Comparison of ENCODE assay signal across 9 cellular contexts in the genomic region with DNA sequence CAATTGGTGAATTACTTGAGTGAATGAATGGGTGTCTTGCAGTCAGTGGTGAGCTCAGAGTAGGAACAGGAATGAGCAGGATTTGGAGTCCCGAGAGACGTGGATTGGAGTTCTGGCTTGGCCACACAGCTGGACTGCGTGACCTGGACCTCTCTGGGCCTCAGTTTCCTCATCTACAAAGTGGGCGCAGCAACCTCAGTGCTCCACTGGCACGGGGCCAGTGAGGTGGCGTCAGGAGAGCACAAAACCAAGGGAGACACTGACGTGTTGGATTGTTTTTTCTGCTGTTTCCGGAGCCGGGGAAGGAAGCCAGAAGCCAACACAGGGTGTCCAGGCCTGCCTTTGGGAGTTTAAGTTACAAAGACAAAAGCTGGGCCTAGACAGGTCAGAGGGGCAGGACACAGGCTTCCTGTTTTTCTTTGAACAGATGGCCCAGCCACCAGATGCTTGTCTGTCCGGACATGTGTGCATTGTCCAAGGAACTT. TPM values are rescaled to one million over a fixed set of nuclear protein-coding genes. Genes with fewer than 3 reads are reported as not detected.
DNase-seq lines count a peak whose midpoint lies in the region; ATAC-seq, FAIRE-seq and TF ChIP-seq lines count a peak whose summit lies in the region.
"Had no signal": no experiment of that assay in that cellular context is flagged by ENCODE, and none has a peak within 500 bp of the region (broad histone marks: within the 10 kb centered on the region; RNA-seq: fewer than 3 reads in every experiment).

No MANE protein-coding gene starts in this region.

- peaks cover 61% of the 10 kb centered on the region for H3K4me1 ChIP-seq in HepG2 (ENCODE audit: insufficient read depth, low read length)
- H3K4me1 ChIP-seq in tibial nerve = peaks cover 0 to 10% (median 0%) of the 10 kb centered on the region in 4 donors

- intact Hi-C loops in HepG2 (cut with micrococcal nuclease; ENCODE audit: unreplicated experiment) = no loop called here

- H3K79me2 ChIP-seq in HepG2 (ENCODE audit: insufficient read depth, low read length) = no peaks in the 10 kb centered on the region

- POLR2A ChIA-PET in HepG2 (lab: Yijun Ruan, JAX) = interaction anchor here (0.8 kb wide), 1 partner anchor 25 kb away, joined by 3 read pairs; no protein-coding TSS in a partner anchor

- no peaks in the 10 kb centered on the region for H3K36me3 ChIP-seq in HepG2 (replicated peaks in 1 of 2; ENCODE audit: control insufficient read depth in 1 of 2, insufficient read depth in 2 of 2, low read length in 2 of 2)
- H3K36me3 ChIP-seq in tibial nerve = no peaks in the 10 kb centered on the region
- no peaks in the 10 kb centered on the region for H3K36me3 ChIP-seq in H7 (replicated peaks; ENCODE audit: control insufficient read depth, insufficient read depth, low read length)

- no peak for FAIRE-seq in HepG2 (lab: Jason Lieb, UNC)

- TF ChIP-seq CTCF in NB4 (IDR thresholded peaks at IDR 0.05; ENCODE audit: low read depth, low read length) (no peak), choroid plexus epithelial cell (conservative IDR thresholded peaks at IDR 0.05; ENCODE audit: low read depth, low read length) (no peak), HepG2 (CRISPR knock-in tag; IDR thresholded peaks at IDR 0.05) (no peak), tibial nerve (IDR thresholded peaks at IDR 0.05) (no peak)

- H3K27me3 ChIP-seq in HepG2 (ENCODE audit: control insufficient read depth in 1 of 2, insufficient read depth in 2 of 2, low read length in 2 of 2) (peaks cover 0 to 2% of the 10 kb centered on the region in 2 experiments; a peak in 1 of 5 replicates), tibial nerve (no peaks in the 10 kb centered on the region), H7 (ENCODE audit: control insufficient read depth, insufficient read depth, low read length) (no peaks in the 10 kb centered on the region)

- no TSS peak for BruUV-seq in HepG2 (replicated peaks; lab: Mats Ljungman, UMichigan)

- H3K4me3 ChIP-seq in NB4 (ENCODE audit: low read depth, low read length) (no peak overlapping the region), choroid plexus epithelial cell (ENCODE audit: low read depth, low read length) (no peak overlapping the region), HepG2 (replicated peaks in 1 of 3; ENCODE audit: insufficient read depth in 1 of 3, low read depth in 2 of 3, low read length in 3 of 3) (no peak overlapping the region), tibial nerve (no peak overlapping the region), H7 (ENCODE audit: insufficient read depth, low read depth, low read length) (no peak overlapping the region)

- TF ChIP-seq EP300 in HepG2 (IDR thresholded peaks at IDR 0.05; ENCODE audit: low read depth in 2 of 2, low read length in 2 of 2) = no peak
- TF ChIP-seq EP300 in HepG2 (CRISPR knock-in tag; IDR thresholded peaks at IDR 0.05; ENCODE audit: borderline replicate concordance) = no peak
- TF ChIP-seq EP300 in tibial nerve (IDR thresholded peaks at IDR 0.05) = peak; percentile 23 to 86

- in situ Hi-C loops in HepG2 (cut with HindIII; ENCODE audit: extremely low pct_ligation_motif_present, low pct_unique_long_range_greater_than_20kb) = no loop called here

- H4K20me1 ChIP-seq in HepG2 (ENCODE audit: insufficient read depth, low read length) = no peaks in the 10 kb centered on the region

- no peak for TF ChIP-seq RAD21 in HepG2 (CRISPR knock-in tag; IDR thresholded peaks at IDR 0.05)

- WGBS in HepG2 (ENCODE audit: low lambda C conversion rate) = 24% methylated on average over 10 of the region's 10 CpGs
- WGBS in tibial nerve, 2 donors = 32 to 44% methylated on average over 10 of the region's 10 CpGs

- no peak overlapping the region for H3K27ac ChIP-seq in HepG2 (ENCODE audit: extremely low read length, insufficient read depth, low read length)
- H3K27ac ChIP-seq in tibial nerve = peak overlapping the region in 2 of 4 donors; percentile 3 to 48

- TF ChIP-seq POLR2A in NB4 (IDR thresholded peaks at IDR 0.05; ENCODE audit: extremely low read depth, insufficient read length) (no peak), HepG2 (IDR thresholded peaks at IDR 0.05; ENCODE audit: insufficient read depth in 1 of 2, low read depth in 2 of 2, low read length in 2 of 2) (no peak), tibial nerve (IDR thresholded peaks at IDR 0.05) (no peak)

- H3K4me2 ChIP-seq in HepG2 (ENCODE audit: low read depth, low read length) = peak overlapping the region; percentile 57

- no peaks in the 10 kb centered on the region for H3K9me3 ChIP-seq in HepG2 (ENCODE audit: low read length)
- H3K9me3 ChIP-seq in tibial nerve = no peaks in the 10 kb centered on the region

- ATAC-seq in HepG2 = no peak
- no peak for ATAC-seq in GM18861 (IDR thresholded peaks at IDR 0.05; ENCODE audit: unreplicated experiment)
- no peak for ATAC-seq in GM19035 (IDR thresholded peaks at IDR 0.05; ENCODE audit: unreplicated experiment)
- ATAC-seq in GM21825 (IDR thresholded peaks at IDR 0.05; ENCODE audit: unreplicated experiment) = no peak

- peak overlapping the region; percentile 28; the same call in 1 of the 2 replicates for H3K9ac ChIP-seq in HepG2 (ENCODE audit: insufficient read depth, low read depth, low read length)

- H2AFZ ChIP-seq in HepG2 (ENCODE audit: low read length) = no peak overlapping the region

- CTCF ChIA-PET in HepG2 (lab: Yijun Ruan, JAX; ENCODE audit: low intra/inter-chr PET ratio, low total read pairs) = no interaction called here

- DNase-seq in NB4 (ENCODE audit: low read depth) (peak; percentile 47), choroid plexus epithelial cell (ENCODE audit: low read depth) (peak; percentile 91), HepG2 (ENCODE audit: low spot score) (peak; percentile 60), tibial nerve (ENCODE audit: low spot score in 2 of 2) (peak; percentile 41 to 57), H7 (no peak)

RNA-seq across cellular contexts. Expression of gene DOCK6, which starts 6.5 kb away (rescaled TPM):
- total RNA-seq in HepG2 (2016; rRNA removed; fragmentation: Illumina TruSeq; extraction: Trizol) (4.1 and 5.4 TPM in 2 replicates), tibial nerve (10 to 100 TPM; 37.5 to 92.7 (median 49.2) TPM)
- 4.1 and 5.4 TPM in 2 replicates for total RNA-seq in HepG2 (2016; cell fraction: cytosol; rRNA removed; fragmentation: Illumina TruSeq; extraction: Trizol; ENCODE audit: low read depth)
- total RNA-seq in HepG2 (2016; cell fraction: insoluble cytoplasmic fraction; rRNA removed; fragmentation: Illumina TruSeq; extraction: Trizol) = 3.1 and 3.4 TPM in 2 replicates
- total RNA-seq in HepG2 (2016; cell fraction: membrane; rRNA removed; fragmentation: Illumina TruSeq; extraction: Trizol) = 3.4 and 4.4 TPM in 2 replicates
- total RNA-seq in HepG2 (2016; cell fraction: nucleus; rRNA removed; fragmentation: Illumina TruSeq; extraction: Trizol) = 5.8 and 8.9 TPM in 2 replicates
- polyA plus RNA-seq in HepG2 (2011; rRNA removed) = 38.1 and 46.6 TPM in 2 replicates
- 15.5 and 23.3 TPM in 2 replicates for polyA plus RNA-seq in HepG2 (2011; cell fraction: cytosol; rRNA removed)
- polyA plus RNA-seq in HepG2 (2011; cell fraction: nucleus; rRNA removed) = 209 and 275 TPM in 2 replicates
- 28.7 and 32.5 TPM in 2 replicates for polyA plus RNA-seq in HepG2 (2012)
- 1.4 and 1.7 TPM in 2 replicates for polyA plus RNA-seq in HepG2 (2016; cell fraction: cytosol; fragmentation: Illumina TruSeq; extraction: Trizol; ENCODE audit: low read depth)
- 5.4 and 9.2 TPM in 2 replicates for polyA plus RNA-seq in HepG2 (2016; cell fraction: insoluble cytoplasmic fraction; fragmentation: Illumina TruSeq; extraction: Trizol; ENCODE audit: low read depth)
- 3.5 and 3.9 TPM in 2 replicates for polyA plus RNA-seq in HepG2 (2016; cell fraction: membrane; fragmentation: Illumina TruSeq; extraction: Trizol; ENCODE audit: low read depth)
- polyA plus RNA-seq in HepG2 (2016; cell fraction: nucleus; fragmentation: Illumina TruSeq; extraction: Trizol; ENCODE audit: insufficient read depth, low read depth) = 29.0 and 30.8 TPM in 2 replicates
- 8.5 and 93.0 TPM in 2 replicates for polyA minus RNA-seq in HepG2 (2011; rRNA and poly(A)+ RNA removed; ENCODE audit: low replicate concordance)
- 27.5 and 35.8 TPM in 2 replicates for polyA minus RNA-seq in HepG2 (2011; cell fraction: cytosol; rRNA and poly(A)+ RNA removed)
- 45.7 and 50.6 TPM in 2 replicates for polyA minus RNA-seq in HepG2 (2011; cell fraction: nucleus; rRNA and poly(A)+ RNA removed)
- 26.9 and 33.7 TPM in 2 replicates for total RNA-seq in H7 (2014; rRNA removed; shearing (Covaris generic))

RNA-seq across cellular contexts. Expression of gene TSPAN16, which starts 27.1 kb away (rescaled TPM):
- total RNA-seq in HepG2 (2016; rRNA removed; fragmentation: Illumina TruSeq; extraction: Trizol) = not detected in 2 replicates
- not detected in 2 replicates for total RNA-seq in HepG2 (2016; cell fraction: cytosol; rRNA removed; fragmentation: Illumina TruSeq; extraction: Trizol; ENCODE audit: low read depth)
- total RNA-seq in HepG2 (2016; cell fraction: insoluble cytoplasmic fraction; rRNA removed; fragmentation: Illumina TruSeq; extraction: Trizol) = not detected in 2 replicates
- total RNA-seq in HepG2 (2016; cell fraction: membrane; rRNA removed; fragmentation: Illumina TruSeq; extraction: Trizol) = not detected in 2 replicates
- total RNA-seq in HepG2 (2016; cell fraction: nucleus; rRNA removed; fragmentation: Illumina TruSeq; extraction: Trizol) = not detected in 2 replicates
- polyA plus RNA-seq in HepG2 (2011; rRNA removed) = not detected in 2 replicates
- polyA plus RNA-seq in HepG2 (2011; cell fraction: cytosol; rRNA removed) = not detected in 2 replicates
- not detected in 2 replicates for polyA plus RNA-seq in HepG2 (2011; cell fraction: nucleus; rRNA removed)
- polyA plus RNA-seq in HepG2 (2012) = not detected in 2 replicates
- not detected in 2 replicates for polyA plus RNA-seq in HepG2 (2016; cell fraction: cytosol; fragmentation: Illumina TruSeq; extraction: Trizol; ENCODE audit: low read depth)
- polyA plus RNA-seq in HepG2 (2016; cell fraction: insoluble cytoplasmic fraction; fragmentation: Illumina TruSeq; extraction: Trizol; ENCODE audit: low read depth) = not detected in 2 replicates
- not detected in 2 replicates for polyA plus RNA-seq in HepG2 (2016; cell fraction: membrane; fragmentation: Illumina TruSeq; extraction: Trizol; ENCODE audit: low read depth)
- not detected in 2 replicates for polyA plus RNA-seq in HepG2 (2016; cell fraction: nucleus; fragmentation: Illumina TruSeq; extraction: Trizol; ENCODE audit: insufficient read depth, low read depth)
- not detected in 2 replicates for polyA minus RNA-seq in HepG2 (2011; rRNA and poly(A)+ RNA removed; ENCODE audit: low replicate concordance)
- polyA minus RNA-seq in HepG2 (2011; cell fraction: cytosol; rRNA and poly(A)+ RNA removed) = not detected in 2 replicates
- polyA minus RNA-seq in HepG2 (2011; cell fraction: nucleus; rRNA and poly(A)+ RNA removed) = not detected in 2 replicates
- total RNA-seq in tibial nerve = not detected
- total RNA-seq in H7 (2014; rRNA removed; shearing (Covaris generic)) = not detected in 2 replicates
- total RNA-seq: epithelial cell of proximal tubule had no signal

RNA-seq across cellular contexts. Expression of gene ANGPTL8, which starts 29.4 kb away (rescaled TPM):
- total RNA-seq in HepG2 (2016; rRNA removed; fragmentation: Illumina TruSeq; extraction: Trizol) = 9.8 and 27.3 TPM in 2 replicates
- total RNA-seq in HepG2 (2016; cell fraction: cytosol; rRNA removed; fragmentation: Illumina TruSeq; extraction: Trizol; ENCODE audit: low read depth) = 8.5 and 9.2 TPM in 2 replicates
- total RNA-seq in HepG2 (2016; cell fraction: insoluble cytoplasmic fraction; rRNA removed; fragmentation: Illumina TruSeq; extraction: Trizol) = 10.0 and 28.0 TPM in 2 replicates
- total RNA-seq in HepG2 (2016; cell fraction: membrane; rRNA removed; fragmentation: Illumina TruSeq; extraction: Trizol) = 4.7 and 6.0 TPM in 2 replicates
- 17.9 and 23.8 TPM in 2 replicates for total RNA-seq in HepG2 (2016; cell fraction: nucleus; rRNA removed; fragmentation: Illumina TruSeq; extraction: Trizol)
- 243 and 436 TPM in 2 replicates for polyA plus RNA-seq in HepG2 (2011; rRNA removed)
- 348 and 360 TPM in 2 replicates for polyA plus RNA-seq in HepG2 (2011; cell fraction: cytosol; rRNA removed)
- polyA plus RNA-seq in HepG2 (2011; cell fraction: nucleus; rRNA removed) = 144 and 221 TPM in 2 replicates
- polyA plus RNA-seq in HepG2 (2012) = 51.8 and 140 TPM in 2 replicates
- polyA plus RNA-seq in HepG2 (2016; cell fraction: cytosol; fragmentation: Illumina TruSeq; extraction: Trizol; ENCODE audit: low read depth) = 5.4 and 8.8 TPM in 2 replicates
- 8.3 and 9.3 TPM in 2 replicates for polyA plus RNA-seq in HepG2 (2016; cell fraction: insoluble cytoplasmic fraction; fragmentation: Illumina TruSeq; extraction: Trizol; ENCODE audit: low read depth)
- 5.7 and 6.0 TPM in 2 replicates for polyA plus RNA-seq in HepG2 (2016; cell fraction: membrane; fragmentation: Illumina TruSeq; extraction: Trizol; ENCODE audit: low read depth)
- 33.3 and 34.8 TPM in 2 replicates for polyA plus RNA-seq in HepG2 (2016; cell fraction: nucleus; fragmentation: Illumina TruSeq; extraction: Trizol; ENCODE audit: insufficient read depth, low read depth)
- 46.9 TPM in 1 of 2 replicates, not detected in the other for polyA minus RNA-seq in HepG2 (2011; rRNA and poly(A)+ RNA removed; ENCODE audit: low replicate concordance)
- polyA minus RNA-seq in HepG2 (2011; cell fraction: cytosol; rRNA and poly(A)+ RNA removed) = 34.2 and 44.2 TPM in 2 replicates
- 16.1 and 21.8 TPM in 2 replicates for polyA minus RNA-seq in HepG2 (2011; cell fraction: nucleus; rRNA and poly(A)+ RNA removed)
- total RNA-seq in tibial nerve = 10 to 100 TPM in 2 of 4 donors, 1 to 10 TPM in 1, not detected in 1; 2.0 to 13.2 (median 10.8) TPM
- total RNA-seq in H7 (2014; rRNA removed; shearing (Covaris generic)) = not detected in 2 replicates
- total RNA-seq: epithelial cell of proximal tubule had no signal
